ENCODE assay signal across 16 cellular contexts in genomic region chr18:62876106-62876505, GRCh38.
A peak's percentile ranks its signal among the peaks of the same experiment; 100 is the strongest.
DNase-seq lines count a peak whose midpoint lies in the region; ATAC-seq and TF ChIP-seq lines count a peak whose summit lies in the region.
"Had no signal": no experiment of that assay in that cellular context is flagged by ENCODE, and none has a peak within 500 bp of the region (broad histone marks: within the 10 kb centered on the region; RNA-seq: fewer than 3 reads in every experiment).

No MANE protein-coding gene starts in this region.

- H3K79me2 ChIP-seq in GM23338 (replicated peaks; ENCODE audit: insufficient read depth) = peaks cover 57% of the 10 kb centered on the region

- H2BK12ac ChIP-seq in neuronal stem cell (ENCODE audit: low read length) = no peak overlapping the region

- H3K4me3 ChIP-seq in GM23338 (no peak overlapping the region; the same call in 1 of the 2 replicates), endodermal cell (ENCODE audit: low read length) (no peak overlapping the region), neuronal stem cell (ENCODE audit: low read length in 2 of 2) (no peak overlapping the region)

- no peaks in the 10 kb centered on the region for H3K27me3 ChIP-seq in GM23338 (ENCODE audit: insufficient read depth)
- no peaks in the 10 kb centered on the region for H3K27me3 ChIP-seq in endodermal cell (ENCODE audit: control insufficient read depth, insufficient read depth, low read length, poor library complexity, severe bottlenecking)
- no peaks in the 10 kb centered on the region for H3K27me3 ChIP-seq in neuronal stem cell (ENCODE audit: control insufficient read depth in 3 of 3, insufficient read depth in 3 of 3, low read depth in 1 of 3, low read length in 3 of 3)

- H3K4me3 Mint-ChIP-seq in GM23338 = no peak overlapping the region; the same call in 2 of the 3 replicates
- H3K4me3 Mint-ChIP-seq in endodermal cell = no peak overlapping the region
- no peak overlapping the region for H3K4me3 Mint-ChIP-seq in stimulated activated effector memory CD8-positive, alpha-beta T cell treated with anti-CD3 and anti-CD28 coated beads, Interleukin-12 subunit alpha, Interleukin-12 subunit beta, amount 100 ng/mL, for 72 hours
- H3K4me3 Mint-ChIP-seq: CD14-positive monocyte had no signal

- no peak for ATAC-seq in GM23338
- no peak for ATAC-seq in stimulated activated effector memory CD8-positive, alpha-beta T cell treated with anti-CD3 and anti-CD28 coated beads, Interleukin-12 subunit alpha, Interleukin-12 subunit beta, amount 100 ng/mL, for 72 hours
- ATAC-seq in activated naive CD4-positive, alpha-beta T cell treated with anti-CD3 and anti-CD28 coated beads, Interleukin-2, amount 50 U/mL, for 72 hours = no peak

- no peaks in the 10 kb centered on the region for H4K20me1 ChIP-seq in GM23338 (replicated peaks; ENCODE audit: insufficient read depth)

- H2BK15ac ChIP-seq in neuronal stem cell (ENCODE audit: low read length) = no peak overlapping the region

- H3K9ac ChIP-seq in endodermal cell (ENCODE audit: extremely low read depth, low read length, poor library complexity, severe bottlenecking) (no peak overlapping the region), neuronal stem cell (ENCODE audit: low read depth, low read length, poor library complexity) (no peak overlapping the region)

- no peak overlapping the region for H3K4ac ChIP-seq in neuronal stem cell (ENCODE audit: low read length)

- H3K79me1 ChIP-seq in neuronal stem cell (ENCODE audit: low read depth, low read length) = no peaks in the 10 kb centered on the region

- H2BK5ac ChIP-seq in neuronal stem cell (ENCODE audit: low read length) = no peak overlapping the region

- no peak overlapping the region for H3K18ac ChIP-seq in neuronal stem cell (ENCODE audit: low read length)

- no peaks in the 10 kb centered on the region for H3K36me3 ChIP-seq in GM23338 (ENCODE audit: insufficient read depth)
- no peaks in the 10 kb centered on the region for H3K36me3 ChIP-seq in endodermal cell (ENCODE audit: control insufficient read depth, insufficient read depth, low read length)
- H3K36me3 ChIP-seq in neuronal stem cell (replicated peaks in 1 of 2; ENCODE audit: control insufficient read depth in 2 of 2, insufficient read depth in 2 of 2, low read length in 2 of 2) = no peaks in the 10 kb centered on the region

- H3K9me3 ChIP-seq in endodermal cell (ENCODE audit: control insufficient read depth, low read length) (no peaks in the 10 kb centered on the region), neuronal stem cell (replicated peaks in 1 of 2; ENCODE audit: control insufficient read depth in 2 of 2, insufficient read depth in 1 of 2, low read depth in 1 of 2, low read length in 2 of 2) (no peaks in the 10 kb centered on the region)

- H3K9me3 Mint-ChIP-seq in GM23338 (no peaks in the 10 kb centered on the region), endodermal cell (no peaks in the 10 kb centered on the region)
- H3K9me3 Mint-ChIP-seq in stimulated activated effector memory CD8-positive, alpha-beta T cell treated with anti-CD3 and anti-CD28 coated beads, Interleukin-12 subunit alpha, Interleukin-12 subunit beta, amount 100 ng/mL, for 72 hours = no peaks in the 10 kb centered on the region
- H3K9me3 Mint-ChIP-seq in activated naive CD4-positive, alpha-beta T cell treated with anti-CD3 and anti-CD28 coated beads, Interleukin-2, amount 50 U/mL, for 72 hours = no peaks in the 10 kb centered on the region
- H3K9me3 Mint-ChIP-seq: CD14-positive monocyte had no signal

- H3K27ac ChIP-seq in GM23338 (ENCODE audit: low read depth) (peak overlapping the region; percentile 93), endodermal cell (ENCODE audit: low read depth, low read length) (no peak overlapping the region), neuronal stem cell (replicated peaks; ENCODE audit: low read length) (peak overlapping the region; percentile 48)

- no peak overlapping the region for H2BK120ac ChIP-seq in neuronal stem cell (ENCODE audit: low read depth, low read length)

- no peak overlapping the region for H2AFZ ChIP-seq in GM23338
- H2AFZ ChIP-seq in neuronal stem cell (ENCODE audit: low read length) = no peak overlapping the region

- peaks cover 7% of the 10 kb centered on the region for H3K27me3 Mint-ChIP-seq in GM23338 (ENCODE audit: insufficient read depth, low read depth, poor library complexity)
- no peaks in the 10 kb centered on the region for H3K27me3 Mint-ChIP-seq in endodermal cell (ENCODE audit: insufficient read depth)

- TF ChIP-seq CTCF in GM23338 (conservative IDR thresholded peaks at IDR 0.05; ENCODE audit: low read depth in 2 of 2) (no peak), endodermal cell (conservative IDR thresholded peaks at IDR 0.05) (no peak)

- H3K4me1 ChIP-seq in GM23338 (ENCODE audit: insufficient read depth) (peaks cover 46% of the 10 kb centered on the region), endodermal cell (ENCODE audit: control insufficient read depth, insufficient read depth, low read length) (no peaks in the 10 kb centered on the region), neuronal stem cell (ENCODE audit: control insufficient read depth in 2 of 2, insufficient read depth in 1 of 2, low read depth in 1 of 2, low read length in 2 of 2) (peaks cover 10 to 14% of the 10 kb centered on the region in 2 donors)

- H3K14ac ChIP-seq in neuronal stem cell (ENCODE audit: low read length) = no peak overlapping the region

- H4K91ac ChIP-seq in neuronal stem cell (ENCODE audit: low read depth, low read length, poor library complexity) = no peak overlapping the region

- no peak overlapping the region for H2AK5ac ChIP-seq in neuronal stem cell (ENCODE audit: low read depth, low read length)

- DNase-seq in GM23338 (ENCODE audit: low spot score) (no peak), M059J (ENCODE audit: low read depth) (peak; percentile 29), endodermal cell (no peak), neuronal stem cell (ENCODE audit: low spot score) (no peak), NOMO-1 treated with DMSO at 0.1 percent for 48 hours (lab: John Stamatoyannopoulos, UW; ENCODE audit: unreplicated experiment) (no peak), H4 (ENCODE audit: low spot score) (no peak)
- no peak for DNase-seq in stimulated activated effector memory CD8-positive, alpha-beta T cell treated with anti-CD3 and anti-CD28 coated beads, Interleukin-12 subunit alpha, Interleukin-12 subunit beta, amount 100 ng/mL, for 72 hours (ENCODE audit: low spot score in 2 of 2)
- no peak for DNase-seq in activated naive CD4-positive, alpha-beta T cell treated with anti-CD3 and anti-CD28 coated beads, Interleukin-2, amount 50 U/mL, for 72 hours (ENCODE audit: low spot score in 2 of 2)
- DNase-seq: COR-L47, DMS53, H7, NCI-H1436 treated with DMSO at 0.1 percent for 48 hours, NCI-H2081, NCI-H510A treated with DMSO at 0.1 percent for 48 hours, SIG-M5 had no signal

- H3K27ac Mint-ChIP-seq in GM23338 = peak overlapping the region; percentile 94
- peak overlapping the region; percentile 55 for H3K27ac Mint-ChIP-seq in endodermal cell
- no peak overlapping the region for H3K27ac Mint-ChIP-seq in stimulated activated effector memory CD8-positive, alpha-beta T cell treated with anti-CD3 and anti-CD28 coated beads, Interleukin-12 subunit alpha, Interleukin-12 subunit beta, amount 100 ng/mL, for 72 hours
- H3K27ac Mint-ChIP-seq in activated naive CD4-positive, alpha-beta T cell treated with anti-CD3 and anti-CD28 coated beads, Interleukin-2, amount 50 U/mL, for 72 hours = no peak overlapping the region
- H3K27ac Mint-ChIP-seq: CD14-positive monocyte had no signal

- no peak overlapping the region for H3K23ac ChIP-seq in neuronal stem cell (ENCODE audit: low read depth, low read length, poor library complexity)

- H3K36me3 Mint-ChIP-seq in GM23338 (ENCODE audit: low read depth) = peaks cover 25% of the 10 kb centered on the region
- H3K36me3 Mint-ChIP-seq in endodermal cell (ENCODE audit: low read depth) = peaks cover 3% of the 10 kb centered on the region
- no peaks in the 10 kb centered on the region for H3K36me3 Mint-ChIP-seq in stimulated activated effector memory CD8-positive, alpha-beta T cell treated with anti-CD3 and anti-CD28 coated beads, Interleukin-12 subunit alpha, Interleukin-12 subunit beta, amount 100 ng/mL, for 72 hours
- no peaks in the 10 kb centered on the region for H3K36me3 Mint-ChIP-seq in activated naive CD4-positive, alpha-beta T cell treated with anti-CD3 and anti-CD28 coated beads, Interleukin-2, amount 50 U/mL, for 72 hours

- no peaks in the 10 kb centered on the region for H3F3A ChIP-seq in GM23338 (replicated peaks; ENCODE audit: low read depth)

- H4K8ac ChIP-seq in neuronal stem cell (ENCODE audit: low read depth, low read length) = no peak overlapping the region

- no peaks in the 10 kb centered on the region for H3K9me2 ChIP-seq in GM23338 (ENCODE audit: insufficient read depth)

- 92 to 100% methylated on average over 1 to 4 of the region's 4 CpGs for WGBS in endodermal cell (ENCODE audit: insufficient coverage in 1 of 2, insufficient read length in 1 of 2), 2 experiments
- WGBS in neuronal stem cell (ENCODE audit: extremely low coverage in 2 of 2, insufficient read length in 2 of 2, insufficient replicate concordance in 1 of 2), 2 donors = no CpG with 5 or more reads among the region's 4 CpGs

- peak overlapping the region; percentile 2 for H3K4me2 ChIP-seq in GM23338
- no peak overlapping the region for H3K4me2 ChIP-seq in neuronal stem cell (ENCODE audit: insufficient read depth, low read length, poor library complexity, severe bottlenecking)

- H3K4me1 Mint-ChIP-seq in GM23338 (peaks cover 61% of the 10 kb centered on the region), endodermal cell (peaks cover 16% of the 10 kb centered on the region)
- H3K4me1 Mint-ChIP-seq in stimulated activated effector memory CD8-positive, alpha-beta T cell treated with anti-CD3 and anti-CD28 coated beads, Interleukin-12 subunit alpha, Interleukin-12 subunit beta, amount 100 ng/mL, for 72 hours = peaks cover 12% of the 10 kb centered on the region
- H3K4me1 Mint-ChIP-seq: CD14-positive monocyte had no signal

TF ChIP-seq in GM23338, 12 proteins besides CTCF, POLR2A, EP300 and RAD21 (continues in another document):
- TF ChIP-seq ZNF114 (CRISPR knock-in tag; IDR thresholded peaks at IDR 0.05) = no peak
- no peak for TF ChIP-seq JUNB (IDR thresholded peaks at IDR 0.05; ENCODE audit: unreplicated experiment)
- TF ChIP-seq ZNF331 (CRISPR knock-in tag; IDR thresholded peaks at IDR 0.05; ENCODE audit: low read depth) = no peak
- TF ChIP-seq STAT1 (IDR thresholded peaks at IDR 0.05; ENCODE audit: unreplicated experiment) = no peak

Comparison
In these comparisons a context has a peak if more than half of its experiments do, and no peak if none do; other contexts are left out.
1. H3K27ac Mint-ChIP-seq: peak in GM23338 (single experiment) and endodermal cell (single experiment); none in stimulated activated effector memory CD8-positive, alpha-beta T cell treated with anti-CD3 and anti-CD28 coated beads, Interleukin-12 subunit alpha, Interleukin-12 subunit beta, amount 100 ng/mL, for 72 hours (single experiment) and activated naive CD4-positive, alpha-beta T cell treated with anti-CD3 and anti-CD28 coated beads, Interleukin-2, amount 50 U/mL, for 72 hours (0 of 2).